ENCODE assay signal across 8 cellular contexts in the genomic region with DNA sequence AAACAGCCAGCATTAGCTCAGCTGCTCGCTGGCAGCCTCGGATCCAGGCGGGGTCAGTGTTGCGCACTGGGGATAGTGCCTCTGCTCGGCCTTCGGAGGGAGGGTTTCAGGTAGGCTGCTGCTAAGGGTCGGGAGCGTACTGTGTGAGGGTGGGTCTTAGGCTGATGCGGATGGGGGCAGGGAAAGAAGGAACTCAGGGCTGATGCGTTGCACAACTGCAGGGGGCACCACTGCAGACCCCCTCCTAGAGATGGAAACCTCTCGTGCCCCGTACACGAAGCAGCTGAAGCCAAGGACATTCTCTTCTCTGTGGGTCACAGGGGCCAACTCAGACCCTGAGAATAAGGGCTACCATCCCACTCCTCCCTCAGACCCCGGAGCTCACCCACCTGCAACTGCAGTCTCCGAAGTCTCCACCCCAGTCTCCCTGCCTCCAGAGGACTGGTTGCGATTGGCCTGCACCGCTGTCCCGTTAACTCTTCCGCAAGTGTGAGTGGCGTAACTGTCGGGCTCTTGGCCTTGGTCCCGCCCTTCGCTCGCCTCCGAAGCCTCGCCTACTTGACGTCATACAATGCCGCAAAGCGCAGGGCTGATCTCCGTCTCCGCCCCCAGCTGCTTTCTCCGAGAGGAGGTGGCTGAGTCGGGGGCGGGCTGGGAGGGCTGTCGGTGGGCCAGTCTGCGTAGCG.
DNase-seq lines count a peak whose midpoint lies in the region; ATAC-seq and TF ChIP-seq lines count a peak whose summit lies in the region.

A gene with protein sequence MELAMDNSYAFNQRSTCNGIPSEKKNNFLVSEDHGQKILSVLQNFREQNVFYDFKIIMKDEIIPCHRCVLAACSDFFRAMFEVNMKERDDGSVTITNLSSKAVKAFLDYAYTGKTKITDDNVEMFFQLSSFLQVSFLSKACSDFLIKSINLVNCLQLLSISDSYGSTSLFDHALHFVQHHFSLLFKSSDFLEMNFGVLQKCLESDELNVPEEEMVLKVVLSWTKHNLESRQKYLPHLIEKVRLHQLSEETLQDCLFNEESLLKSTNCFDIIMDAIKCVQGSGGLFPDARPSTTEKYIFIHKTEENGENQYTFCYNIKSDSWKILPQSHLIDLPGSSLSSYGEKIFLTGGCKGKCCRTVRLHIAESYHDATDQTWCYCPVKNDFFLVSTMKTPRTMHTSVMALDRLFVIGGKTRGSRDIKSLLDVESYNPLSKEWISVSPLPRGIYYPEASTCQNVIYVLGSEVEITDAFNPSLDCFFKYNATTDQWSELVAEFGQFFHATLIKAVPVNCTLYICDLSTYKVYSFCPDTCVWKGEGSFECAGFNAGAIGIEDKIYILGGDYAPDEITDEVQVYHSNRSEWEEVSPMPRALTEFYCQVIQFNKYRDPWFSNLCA (minus strand): TSS at position 425 of the 686 bp plus-strand sequence. CDS start 18,250 bp downstream, outside the sequence.

- no peaks in the 10 kb centered on the region for H3K9me3 ChIP-seq in SK-N-MC (ENCODE audit: low read depth, low read length)

- peak within 1 kb of the TSS; percentile 96 for H3K4me3 Mint-ChIP-seq in activated naive CD4-positive, alpha-beta T cell treated with anti-CD3 and anti-CD28 coated beads, Interleukin-2, amount 50 U/mL, for 24 hours

- peaks cover 32% of the 10 kb centered on the region for H3K36me3 ChIP-seq in SK-N-MC (ENCODE audit: insufficient read depth, low read length)

- CTCF ChIA-PET in GM10248 (lab: Yijun Ruan, JAX), result interaction anchor here (0.6 to 3.5 kb wide), 9 partner anchors 10 to 58 kb away, joined by 3 to 26 read pairs (median 4); no protein-coding TSS in a partner anchor

- peak within 1 kb of the TSS; percentile 96 for H3K4me3 ChIP-seq in SK-N-MC

- peaks cover 8% of the 10 kb centered on the region for H3K36me3 Mint-ChIP-seq in activated naive CD4-positive, alpha-beta T cell treated with anti-CD3 and anti-CD28 coated beads, Interleukin-2, amount 50 U/mL, for 24 hours

- H3K4me1 Mint-ChIP-seq in activated naive CD4-positive, alpha-beta T cell treated with anti-CD3 and anti-CD28 coated beads, Interleukin-2, amount 50 U/mL, for 24 hours, result peaks cover 72% of the 10 kb centered on the region

- H3K27ac Mint-ChIP-seq in activated naive CD4-positive, alpha-beta T cell treated with anti-CD3 and anti-CD28 coated beads, Interleukin-2, amount 50 U/mL, for 24 hours, result peak within 1 kb of the TSS; percentile 94

- peak within 1 kb of the TSS; percentile 99 for H3K9ac ChIP-seq in SK-N-MC (ENCODE audit: insufficient read length)

- ATAC-seq in HG02610 (IDR thresholded peaks at IDR 0.05; ENCODE audit: unreplicated experiment), result peak; percentile 96

- no peaks in the 10 kb centered on the region for H3K27me3 Mint-ChIP-seq in activated naive CD4-positive, alpha-beta T cell treated with anti-CD3 and anti-CD28 coated beads, Interleukin-2, amount 50 U/mL, for 24 hours

- H3K27ac ChIP-seq in SK-N-MC, result peak within 1 kb of the TSS; percentile 88

- POLR2A ChIA-PET in GM10248 (lab: Yijun Ruan, JAX), result interaction anchor here (0.8 kb wide), 1 partner anchor 14 kb away, joined by 4 read pairs; no protein-coding TSS in a partner anchor

- no peaks in the 10 kb centered on the region for H3K9me3 Mint-ChIP-seq in activated naive CD4-positive, alpha-beta T cell treated with anti-CD3 and anti-CD28 coated beads, Interleukin-2, amount 50 U/mL, for 24 hours

- DNase-seq in GM10248 (ENCODE audit: extremely low spot score), result peak; percentile 93
- peak; percentile 98 for DNase-seq in NCI-H1048 (lab: John Stamatoyannopoulos, UW)
- DNase-seq in SK-N-MC (ENCODE audit: low read depth, low spot score), result peak; percentile 96
- peak; percentile 100 for DNase-seq in globus pallidus (ENCODE audit: low spot score)
- peak; percentile 98 for DNase-seq in non-pigmented ciliary epithelial cell (ENCODE audit: low read depth)
- peak; percentile 100 for DNase-seq in superior temporal gyrus (ENCODE audit: extremely low spot score)

- peak; percentile 37 for TF ChIP-seq CTCF in GM10248 (IDR thresholded peaks at IDR 0.05; ENCODE audit: control extremely low read depth, extremely low read depth, low read depth, missing control alignments)

Comparison
In these comparisons a context has a peak if more than half of its experiments do, and no peak if none do; other contexts are left out.
1. Peak in every context shown above with its lines: DNase-seq, ATAC-seq, H3K4me3 ChIP-seq and H3K27ac ChIP-seq.